ENCODE assay signal across 26 cellular contexts in the genomic region with DNA sequence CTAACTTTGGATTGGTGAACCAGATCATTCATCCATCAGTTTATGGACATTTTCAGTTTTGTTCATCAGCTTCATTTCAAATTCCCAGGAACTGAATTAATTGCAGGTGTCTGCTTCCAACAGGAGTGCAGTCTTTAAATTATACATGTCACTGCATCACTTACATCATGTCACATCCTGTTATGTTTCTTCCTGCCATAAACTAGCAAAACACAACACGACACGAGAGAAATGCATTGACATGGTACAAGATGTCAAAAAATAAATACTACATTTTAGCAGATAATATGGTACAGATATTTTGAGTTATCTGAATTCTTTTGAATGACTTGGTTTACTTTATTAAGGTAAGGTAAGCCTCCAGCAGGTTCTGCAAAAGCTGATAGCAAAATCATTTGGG.
"Had no signal": no experiment of that assay in that cellular context is flagged by ENCODE, and none has a peak within 500 bp of the region (broad histone marks: within the 10 kb centered on the region; RNA-seq: fewer than 3 reads in every experiment).

No MANE protein-coding gene starts in this region.

- H3K36me3 ChIP-seq: left ventricle myocardium inferior, ovary, right atrium auricular region, spleen, suprapubic skin, thoracic aorta, tibial artery, upper lobe of right lung had no signal

- H3K27me3 Mint-ChIP-seq: naive B cell; progenitor cell of endocrine pancreas; stimulated activated naive CD8-positive, alpha-beta T cell treated with anti-CD3 and anti-CD28 coated beads, Interleukin-15, Interleukin-2, amounts not matched to agents 100 ng/mL and 50 ng/mL, for 24 hours had no signal

- H3K27ac ChIP-seq: left ventricle myocardium inferior, ovary, right atrium auricular region, skin epidermis, spleen, suprapubic skin, thoracic aorta, tibial artery, upper lobe of right lung had no signal

- H3K9me3 Mint-ChIP-seq: stimulated activated naive CD8-positive, alpha-beta T cell treated with anti-CD3 and anti-CD28 coated beads, Interleukin-15, Interleukin-2, amounts not matched to agents 100 ng/mL and 50 ng/mL, for 24 hours had no signal

- H3K4me1 Mint-ChIP-seq: immature natural killer cell; naive B cell; natural killer cell; stimulated activated effector memory CD8-positive, alpha-beta T cell treated with anti-CD3 and anti-CD28 coated beads, Interleukin-12 subunit alpha, Interleukin-12 subunit beta, amount 100 ng/mL, for 72 hours had no signal

- H3K9me3 ChIP-seq: left ventricle myocardium inferior, ovary, right atrium auricular region, suprapubic skin, thoracic aorta, tibial artery, upper lobe of right lung had no signal

- H3K27me3 ChIP-seq: ovary, right atrium auricular region, spleen, suprapubic skin, tibial artery, upper lobe of right lung had no signal

- H3K4me3 Mint-ChIP-seq: immature natural killer cell; mesothelial cell of epicardium; naive B cell; natural killer cell; nephron progenitor cell; stimulated activated effector memory CD8-positive, alpha-beta T cell treated with anti-CD3 and anti-CD28 coated beads, Interleukin-12 subunit alpha, Interleukin-12 subunit beta, amount 100 ng/mL, for 72 hours; stimulated activated naive CD8-positive, alpha-beta T cell treated with anti-CD3 and anti-CD28 coated beads, Interleukin-15, Interleukin-2, amounts not matched to agents 100 ng/mL and 50 ng/mL, for 24 hours had no signal

- ATAC-seq: natural killer cell; sciatic nerve; stimulated activated effector memory CD8-positive, alpha-beta T cell treated with anti-CD3 and anti-CD28 coated beads, Interleukin-12 subunit alpha, Interleukin-12 subunit beta, amount 100 ng/mL, for 72 hours; upper lobe of right lung had no signal

- FAIRE-seq: islet of Langerhans, urothelium cell line had no signal

- DNase-seq: hypothalamus; immature natural killer cell; left ventricle myocardium inferior; mesendoderm; naive B cell; natural killer cell; nephron progenitor cell; ovary; spleen; stimulated activated CD4-positive, alpha-beta T cell treated with anti-CD3 and anti-CD28 coated beads, Interleukin-4, amount 100 ng/mL, for 24 hours; stimulated activated naive CD4-positive, alpha-beta T cell; tibial artery; trophoblast cell; upper lobe of right lung had no signal

- H3K4me3 ChIP-seq: left ventricle myocardium inferior, lung, ovary, right atrium auricular region, skin epidermis, spleen, suprapubic skin, thoracic aorta, tibial artery, upper lobe of right lung had no signal

- H3K27ac Mint-ChIP-seq: immature natural killer cell; mesothelial cell of epicardium; natural killer cell; nephron progenitor cell; progenitor cell of endocrine pancreas; stimulated activated effector memory CD8-positive, alpha-beta T cell treated with anti-CD3 and anti-CD28 coated beads, Interleukin-12 subunit alpha, Interleukin-12 subunit beta, amount 100 ng/mL, for 72 hours; stimulated activated naive CD8-positive, alpha-beta T cell treated with anti-CD3 and anti-CD28 coated beads, Interleukin-15, Interleukin-2, amounts not matched to agents 100 ng/mL and 50 ng/mL, for 24 hours had no signal

- H3K36me3 Mint-ChIP-seq: immature natural killer cell; naive B cell; natural killer cell; stimulated activated effector memory CD8-positive, alpha-beta T cell treated with anti-CD3 and anti-CD28 coated beads, Interleukin-12 subunit alpha, Interleukin-12 subunit beta, amount 100 ng/mL, for 72 hours had no signal
